26 cellular contexts compared by ENCODE assay signal in genomic region chr5:60763061-60763460, GRCh38.
"Had no signal": no experiment of that assay in that cellular context is flagged by ENCODE, and none has a peak within 500 bp of the region (broad histone marks: within the 10 kb centered on the region; RNA-seq: fewer than 3 reads in every experiment).

No MANE protein-coding gene starts in this region.

- DNase-seq: activated CD4-positive, alpha-beta T cell treated with anti-CD3 and anti-CD28 coated beads for 48 hours; activated CD4-positive, alpha-beta T cell treated with anti-CD3 and anti-CD28 coated beads, Interleukin-2, amount 50 U/mL, for 4 hours; activated CD4-positive, CD25-positive, alpha-beta regulatory T cell treated with anti-CD3 and anti-CD28 coated beads, Interleukin-2, amount 50 U/mL, for 72 hours; activated CD8-positive, alpha-beta memory T cell treated with anti-CD3 and anti-CD28 coated beads, Interleukin-2, amount 50 U/mL, for 48 hours; activated CD8-positive, alpha-beta T cell treated with anti-CD3 and anti-CD28 coated beads, Interleukin-2, amount 10 ng/mL, durations not matched to agents 7 days and 5 days; activated naive CD4-positive, alpha-beta T cell treated with anti-CD3 and anti-CD28 coated beads, Interleukin-2, amount 50 U/mL, for 16 hours; activated naive CD8-positive, alpha-beta T cell treated with anti-CD3 and anti-CD28 coated beads, Interleukin-2, amount 10 ng/mL, durations not matched to agents 7 days and 5 days; activated T-cell treated with anti-CD3 and anti-CD28 coated beads, Interleukin-2, amount 50 U/mL, for 1 hour; adrenal gland; aorta; cortex of kidney; Karpas-422; MV-4-11; NCI-H1092 treated with DMSO at 0.1 percent for 48 hours; NCI-H1417 treated with DMSO at 0.1 percent for 48 hours; NCI-H1694; NCI-H2029; NCI-H2107; NCI-H2171 treated with DMSO at 0.1 percent for 48 hours; NCI-H345; NCI-H510A; NCI-H526 treated with DMSO at 0.1 percent for 48 hours; PC-9; SIG-M5; T-helper 1 cell had no signal

- H3K4me2 ChIP-seq: PC-9 had no signal

- H3K9me3 ChIP-seq: adrenal gland had no signal

- H3K36me3 ChIP-seq: adrenal gland had no signal

- H3K4me1 ChIP-seq: adrenal gland had no signal

- H3K4me3 ChIP-seq: adrenal gland, PC-9, SK-N-MC had no signal

- H3K27ac ChIP-seq: adrenal gland, PC-9, SK-N-MC had no signal

- H2AFZ ChIP-seq: PC-9 had no signal

- H3K27me3 ChIP-seq: adrenal gland had no signal

- ATAC-seq: activated CD8-positive, alpha-beta T cell treated with anti-CD3 and anti-CD28 coated beads, Interleukin-2, amount 10 ng/mL, durations not matched to agents 7 days and 5 days had no signal
